Comparison of ENCODE assay signal across 14 cellular contexts in genomic region chr11:44120169-44120568, GRCh38. TPM values are rescaled to one million over a fixed set of nuclear protein-coding genes. Genes with fewer than 3 reads are reported as not detected.
DNase-seq lines count a peak whose midpoint lies in the region; ATAC-seq, FAIRE-seq and TF ChIP-seq lines count a peak whose summit lies in the region.
"Had no signal": no experiment of that assay in that cellular context is flagged by ENCODE, and none has a peak within 500 bp of the region (broad histone marks: within the 10 kb centered on the region; RNA-seq: fewer than 3 reads in every experiment).

No MANE protein-coding gene starts in this region.

- H3K4me1 Mint-ChIP-seq in brain, result no peaks in the 10 kb centered on the region

- no peaks in the 10 kb centered on the region for H3K36me3 ChIP-seq in hepatocyte (replicated peaks; ENCODE audit: insufficient read depth, low read depth)

- peak; percentile 18 to 39 for DNase-seq in A549 (ENCODE audit: low read depth in 1 of 2, low spot score in 1 of 2)
- peak; percentile 38 for DNase-seq in HEK293T (ENCODE audit: extremely low spot score)
- DNase-seq in hepatocyte (ENCODE audit: low spot score), result no peak
- DNase-seq in stimulated activated CD4-positive, alpha-beta T cell treated with anti-CD3 and anti-CD28 coated beads, Interleukin-2, amount 100 ng/mL, for 24 hours, result no peak
- DNase-seq in Ammon's horn (ENCODE audit: low spot score), result no peak
- DNase-seq: CD4-positive, CD25-positive, alpha-beta regulatory T cell; NCI-H2029 had no signal

- H3K4me2 ChIP-seq in A549, result no peak overlapping the region
- H3K4me2 ChIP-seq in hepatocyte, result no peak overlapping the region

- H4K20me1 ChIP-seq in hepatocyte (ENCODE audit: insufficient read depth, poor library complexity, severe bottlenecking), result no peaks in the 10 kb centered on the region

- ATAC-seq in A549 (peak; percentile 76 to 86; a peak in 4 of 6 replicates), HG02938 (IDR thresholded peaks at IDR 0.05; ENCODE audit: unreplicated experiment) (no peak), GM18868 (IDR thresholded peaks at IDR 0.05; ENCODE audit: unreplicated experiment) (no peak)
- ATAC-seq: body of pancreas had no signal

- TF ChIP-seq POLR2A in A549 (IDR thresholded peaks at IDR 0.05; ENCODE audit: low read length), result no peak

- TF ChIP-seq RAD21 in A549 (conservative IDR thresholded peaks at IDR 0.05 in 1 of 2, IDR thresholded peaks at IDR 0.05 in 1 of 2), result 0 out of 5 replicates have a peak, but pooled peaks of 1 of the 2 experiments have one; percentile 19

- no peaks in the 10 kb centered on the region for H3K27me3 Mint-ChIP-seq in brain
- H3K27me3 Mint-ChIP-seq: CD4-positive, CD25-positive, alpha-beta regulatory T cell had no signal

- H3K4me3 ChIP-seq in A549 (no peak overlapping the region), hepatocyte (no peak overlapping the region)
- H3K4me3 ChIP-seq: body of pancreas, SJSA1 had no signal

- H3K4me1 ChIP-seq in A549 (no peaks in the 10 kb centered on the region), hepatocyte (ENCODE audit: insufficient read depth) (no peaks in the 10 kb centered on the region)
- H3K4me1 ChIP-seq: body of pancreas had no signal

- whole genome bisulfite sequencing in A549 (ENCODE audit: missing lambda C conversion rate), result 78% methylated on average over 5 of the region's 5 CpGs
- 95% methylated on average over 5 of the region's 5 CpGs for WGBS in hepatocyte (ENCODE audit: low lambda C conversion rate, missing lambda C conversion rate)

- no peak for TF ChIP-seq EP300 in A549 (IDR thresholded peaks at IDR 0.05)

- no peaks in the 10 kb centered on the region for H3K9me3 ChIP-seq in A549
- H3K9me3 ChIP-seq in hepatocyte (ENCODE audit: low read depth), result no peaks in the 10 kb centered on the region
- H3K9me3 ChIP-seq: body of pancreas, neutrophil, SJSA1 had no signal

- no peaks in the 10 kb centered on the region for H3K27me3 ChIP-seq in hepatocyte
- H3K27me3 ChIP-seq: body of pancreas, neutrophil, SJSA1 had no signal

- POLR2A ChIA-PET in A549 (lab: Yijun Ruan, JAX) (no interaction called here), HEK293T (lab: Yijun Ruan, JAX) (no interaction called here)

- no peak overlapping the region for H2AFZ ChIP-seq in hepatocyte

- CTCF ChIA-PET in A549 (lab: Yijun Ruan, JAX) (interaction anchor here (0.9 to 4.0 kb wide), 9 partner anchors 9 to 167 kb away, joined by 3 to 18 read pairs (median 3); partner anchors contain the start of gene EXT2), HEK293T (lab: Yijun Ruan, JAX) (interaction anchor here (1.4 kb wide), 1 partner anchor 13 kb away, joined by 3 read pairs; no protein-coding TSS in a partner anchor)

- no peaks in the 10 kb centered on the region for H3K9me2 ChIP-seq in hepatocyte (replicated peaks; ENCODE audit: insufficient read depth)

- H3K9me3 Mint-ChIP-seq in brain, result no peaks in the 10 kb centered on the region
- H3K9me3 Mint-ChIP-seq: CD4-positive, CD25-positive, alpha-beta regulatory T cell had no signal

- H3K36me3 Mint-ChIP-seq in brain, result peaks cover 60% of the 10 kb centered on the region

- H3K27ac ChIP-seq in A549 (no peak overlapping the region), hepatocyte (no peak overlapping the region)
- H3K27ac ChIP-seq: body of pancreas, HL-60, neutrophil, SJSA1 had no signal

- H3K27ac Mint-ChIP-seq in brain, result peak overlapping the region in 1 of 5 experiments; percentile 57
- H3K27ac Mint-ChIP-seq: CD4-positive, CD25-positive, alpha-beta regulatory T cell had no signal

- no peaks in the 10 kb centered on the region for H3K79me2 ChIP-seq in hepatocyte

- TF ChIP-seq CTCF in A549 (IDR thresholded peaks at IDR 0.05) (no peak), brain (conservative IDR thresholded peaks at IDR 0.05) (peak; percentile 31 to 40), hepatocyte (IDR thresholded peaks at IDR 0.05; ENCODE audit: poor library complexity) (peak; percentile 28)

- no peak overlapping the region for H3K4me3 Mint-ChIP-seq in brain
- H3K4me3 Mint-ChIP-seq: CD4-positive, CD25-positive, alpha-beta regulatory T cell had no signal

- no peak for FAIRE-seq in A549 (lab: Jason Lieb, UNC)

TF ChIP-seq in A549, 52 proteins besides CTCF, POLR2A, EP300 and RAD21:
- TF ChIP-seq MYC (IDR thresholded peaks at IDR 0.05; ENCODE audit: borderline replicate concordance, low read length), result no peak

TF ChIP-seq in HEK293T, 16 proteins besides CTCF, POLR2A, EP300 and RAD21:
- no peak for TF ChIP-seq ELF4 (IDR thresholded peaks at IDR 0.05)
- no peak for TF ChIP-seq BHLHE40 (IDR thresholded peaks at IDR 0.05; ENCODE audit: borderline replicate concordance)
- TF ChIP-seq FOXA1 (IDR thresholded peaks at IDR 0.05), result no peak

RNA-seq across cellular contexts. Expression of gene EXT2, which starts 24.7 kb away (rescaled TPM):
- polyA plus RNA-seq in A549 (2011; rRNA removed), result 77.3 and 82.5 TPM in 2 replicates
- polyA plus RNA-seq in A549 (2012; cell fraction: cytosol; rRNA removed), result 43.9 and 49.5 TPM in 2 replicates
- 74.5 and 86.2 TPM in 2 replicates for polyA plus RNA-seq in A549 (2012; cell fraction: nucleus; rRNA removed)
- polyA plus RNA-seq in A549 (2017; fragmentation: RNase III; extraction: RNeasy Plus Mini Kit Qiagen cat#74134 plus additional on column Dnase treatment), result 56.4 to 57.8 TPM (median 56.5 TPM) in 3 replicates
- polyA minus RNA-seq in A549 (2011; rRNA and poly(A)+ RNA removed), result 119 and 130 TPM in 2 replicates
- polyA plus RNA-seq in brain (ENCODE audit: insufficient read depth, low read depth, low replicate concordance), result 29.5 TPM
- 95.8 and 107 TPM in 2 replicates for total RNA-seq in hepatocyte
- polyA plus RNA-seq in hepatocyte, result 71.5 and 80.6 TPM in 2 replicates

RNA-seq across cellular contexts. Expression of gene ACCS, which starts 54.1 kb away (rescaled TPM):
- 21.7 and 29.0 TPM in 2 replicates for polyA plus RNA-seq in A549 (2011; rRNA removed)
- polyA plus RNA-seq in A549 (2012; cell fraction: cytosol; rRNA removed), result 15.0 and 17.1 TPM in 2 replicates
- polyA plus RNA-seq in A549 (2012; cell fraction: nucleus; rRNA removed), result 163 and 183 TPM in 2 replicates
- polyA plus RNA-seq in A549 (2017; fragmentation: RNase III; extraction: RNeasy Plus Mini Kit Qiagen cat#74134 plus additional on column Dnase treatment), result 22.7 to 31.8 TPM (median 24.9 TPM) in 3 replicates
- 18.4 and 22.0 TPM in 2 replicates for polyA minus RNA-seq in A549 (2011; rRNA and poly(A)+ RNA removed)
- 1.0 TPM for polyA plus RNA-seq in brain (ENCODE audit: insufficient read depth, low read depth, low replicate concordance)
- 5.9 and 9.9 TPM in 2 replicates for total RNA-seq in hepatocyte
- 21.4 and 23.1 TPM in 2 replicates for polyA plus RNA-seq in hepatocyte

Comparison
In these comparisons a context has a peak if more than half of its experiments do, and no peak if none do; other contexts are left out.
1. ATAC-seq: peak in A549 (2 of 2); none in HG02938 (single experiment) and GM18868 (single experiment).
2. DNase-seq: peak in A549 (2 of 2) and HEK293T (single experiment); none in hepatocyte (single experiment), stimulated activated CD4-positive, alpha-beta T cell treated with anti-CD3 and anti-CD28 coated beads, Interleukin-2, amount 100 ng/mL, for 24 hours (0 of 2) and Ammon's horn (single experiment).